In the genomic region with DNA sequence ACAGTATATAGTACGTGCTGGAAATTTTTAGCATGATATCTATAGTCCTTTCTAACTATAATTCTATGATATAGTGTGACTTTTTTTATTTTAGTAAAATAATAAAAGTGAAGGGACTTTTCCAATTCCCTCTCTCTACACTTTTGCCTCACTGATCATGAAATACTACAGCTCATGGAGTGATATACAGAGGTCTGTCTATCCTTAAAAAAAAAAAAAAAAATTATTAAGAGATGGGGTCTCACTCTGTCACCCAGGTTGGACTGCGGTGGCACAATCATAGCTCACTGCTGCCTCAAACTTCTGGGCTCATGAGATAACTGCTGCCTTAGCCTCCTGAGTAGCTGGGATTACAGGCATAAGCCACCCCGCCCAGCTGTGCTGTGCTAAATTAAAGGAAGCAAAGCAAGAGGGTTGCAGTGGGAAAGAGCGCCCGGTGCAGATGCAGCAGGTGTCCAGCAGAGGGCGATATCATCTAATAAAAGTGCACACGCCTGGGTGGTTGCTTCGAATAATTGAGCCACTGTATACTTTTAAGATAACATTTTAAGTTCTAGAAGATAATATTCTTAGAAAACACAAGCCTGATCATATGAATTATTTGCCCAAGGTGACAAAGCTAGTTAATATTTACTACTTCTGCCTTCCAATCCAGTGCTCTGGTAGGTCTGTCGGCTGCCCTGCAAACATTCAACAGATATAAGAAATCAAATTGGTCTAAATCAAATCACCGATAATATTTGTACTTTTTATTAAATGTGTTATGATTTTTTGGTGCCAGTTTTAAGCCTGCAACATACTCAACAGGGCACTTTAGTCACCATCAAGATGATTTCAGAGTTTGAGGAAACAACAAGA, we compare ENCODE assay signal across 8 cellular contexts.
DNase-seq lines count a peak whose midpoint lies in the region; ATAC-seq and TF ChIP-seq lines count a peak whose summit lies in the region.

No MANE protein-coding gene starts in this region.

- H3K36me3 ChIP-seq in HCT116 (ENCODE audit: control insufficient read depth in 1 of 2, insufficient read depth in 2 of 2, low read length in 2 of 2) (no peaks in the 10 kb centered on the region), ascending aorta (no peaks in the 10 kb centered on the region), smooth muscle cell (ENCODE audit: low read depth) (no peaks in the 10 kb centered on the region)

- H3K4me1 Mint-ChIP-seq in T-cell = no peaks in the 10 kb centered on the region

- H3K27ac ChIP-seq in HCT116 (ENCODE audit: low read depth, low read length) (no peak overlapping the region), ascending aorta (no peak overlapping the region), smooth muscle cell (ENCODE audit: low read depth) (no peak overlapping the region)

- CTCF ChIA-PET in GM10248 (lab: Yijun Ruan, JAX) (interaction anchor here (0.7 to 5.2 kb wide), 25 partner anchors 11 to 351 kb away, joined by 3 to 186 read pairs (median 4); partner anchors contain the start of gene NT5E), HCT116 (lab: Charles Lee) (interaction anchor here (0.7 to 4.4 kb wide), 13 partner anchors 10 to 187 kb away, joined by 3 to 47 read pairs (median 4); partner anchors contain the start of gene NT5E), T-cell (lab: Charles Lee) (interaction anchor here (0.6 to 2.8 kb wide), 18 partner anchors 16 to 1414 kb away, joined by 3 to 62 read pairs (median 4); no protein-coding TSS in a partner anchor)

- no peak overlapping the region for H3K27ac Mint-ChIP-seq in T-cell

- no peaks in the 10 kb centered on the region for H3K9me3 ChIP-seq in HCT116 (ENCODE audit: control insufficient read depth in 1 of 2, insufficient read depth in 1 of 2, low read depth in 1 of 2, low read length in 2 of 2)
- no peaks in the 10 kb centered on the region for H3K9me3 ChIP-seq in ascending aorta
- H3K9me3 ChIP-seq in smooth muscle cell (replicated peaks; ENCODE audit: low read depth) = no peaks in the 10 kb centered on the region

- whole genome bisulfite sequencing in smooth muscle cell (ENCODE audit: low lambda C conversion rate) = 32% methylated on average over 10 of the region's 10 CpGs

- peak; percentile 94 for ATAC-seq in HCT116
- ATAC-seq in T-cell (replicated peaks in 1 of 4) = peak; percentile 59 to 74 (median 66)

- H3K4me1 ChIP-seq in HCT116 (ENCODE audit: control insufficient read depth in 1 of 2, insufficient read depth in 2 of 2, low read length in 2 of 2) = peaks cover 0 to 34% of the 10 kb centered on the region in 2 experiments; a peak in 2 of 4 replicates
- no peaks in the 10 kb centered on the region for H3K4me1 ChIP-seq in ascending aorta
- no peaks in the 10 kb centered on the region for H3K4me1 ChIP-seq in smooth muscle cell (ENCODE audit: low read depth)

- no peak overlapping the region for H3K4me3 ChIP-seq in HCT116 (replicated peaks in 1 of 2; ENCODE audit: low read depth in 1 of 2, low read length in 2 of 2)
- no peak overlapping the region for H3K4me3 ChIP-seq in ascending aorta
- H3K4me3 ChIP-seq in smooth muscle cell = no peak overlapping the region

- no peak overlapping the region for H3K4me3 Mint-ChIP-seq in T-cell

- TF ChIP-seq RAD21 in HCT116 (IDR thresholded peaks at IDR 0.05; ENCODE audit: low read depth) = peak; percentile 96

- intact Hi-C loops in HCT116 (cut with micrococcal nuclease) (loop anchor here (1.0 to 5.0 kb wide), 4 partner anchors 128 to 322 kb away; partner anchors contain the start of gene SNX14), ascending aorta (cut with DNase I) (loop anchor here (1.0 kb wide), 2 partner anchors 128 to 182 kb away; no protein-coding TSS in a partner anchor)

- no peak overlapping the region for H3K9ac ChIP-seq in HCT116 (ENCODE audit: low read length)
- no peak overlapping the region for H3K9ac ChIP-seq in smooth muscle cell (ENCODE audit: low read depth)

- POLR2A ChIA-PET in GM10248 (lab: Yijun Ruan, JAX) = no interaction called here
- POLR2A ChIA-PET in HCT116 (lab: Charles Lee) = interaction anchor here (1.1 to 1.5 kb wide), 3 partner anchors 109 to 320 kb away, joined by 3 to 5 read pairs (median 4); no protein-coding TSS in a partner anchor
- POLR2A ChIA-PET in T-cell (lab: Charles Lee) = interaction anchor here in 1 of 2 donors (0.6 kb wide), 2 partner anchors 181 to 1045 kb away, joined by 3 to 4 read pairs; no protein-coding TSS in a partner anchor

- no peaks in the 10 kb centered on the region for H3K9me3 Mint-ChIP-seq in T-cell

- TF ChIP-seq POLR2A in HCT116 (IDR thresholded peaks at IDR 0.05; ENCODE audit: borderline replicate concordance, extremely low read depth, insufficient read depth, insufficient read length) = no peak

- H4K20me1 ChIP-seq in HCT116 (ENCODE audit: insufficient read depth) (no peaks in the 10 kb centered on the region), smooth muscle cell (ENCODE audit: low read depth) (no peaks in the 10 kb centered on the region)

- no peaks in the 10 kb centered on the region for H3K27me3 ChIP-seq in HCT116 (ENCODE audit: insufficient read depth, low read length)
- H3K27me3 ChIP-seq in ascending aorta = no peaks in the 10 kb centered on the region
- H3K27me3 ChIP-seq in smooth muscle cell (ENCODE audit: low read depth) = no peaks in the 10 kb centered on the region

- no peaks in the 10 kb centered on the region for H3K27me3 Mint-ChIP-seq in T-cell

- BruUV-seq in HCT116 (replicated peaks; lab: Mats Ljungman, UMichigan) = no TSS peak

- no peaks in the 10 kb centered on the region for H3F3A ChIP-seq in smooth muscle cell (ENCODE audit: low read depth)

- H3K79me2 ChIP-seq in HCT116 (ENCODE audit: insufficient read depth, low read length) (no peaks in the 10 kb centered on the region), smooth muscle cell (ENCODE audit: low read depth) (no peaks in the 10 kb centered on the region)

- H2AFZ ChIP-seq in HCT116 (ENCODE audit: low read depth, low read length, poor library complexity, severe bottlenecking) (peak overlapping the region; percentile 97), smooth muscle cell (ENCODE audit: low read depth) (no peak overlapping the region)

- RAD21 ChIA-PET in HCT116 (lab: Charles Lee; ENCODE audit: low non-redundant PET in 1 of 2, low total read pairs in 2 of 2, uncharacterized antibody in 2 of 2, unreplicated experiment in 2 of 2) = interaction anchor here (0.6 to 1.5 kb wide), 10 partner anchors 95 to 503 kb away, joined by 3 to 7 read pairs (median 4); partner anchors contain the start of gene NT5E (in 1 of the 2)

- H3K4me2 ChIP-seq in HCT116 (ENCODE audit: low read length) (peak overlapping the region; percentile 41; the same call in 1 of the 2 replicates), smooth muscle cell (peak overlapping the region; percentile 23)

- DNase-seq in GM10248 (ENCODE audit: extremely low spot score) (peak; percentile 57), HCT116 (ENCODE audit: low read depth, low spot score) (peak; percentile 57), NAMALWA (ENCODE audit: low spot score) (peak; percentile 67), T-cell (peak in 33 of 34 experiments; percentile 1 to 63 (median 39)), ascending aorta (ENCODE audit: low spot score in 2 of 2) (peak; percentile 13 to 87), hippocampal formation (lab: John Stamatoyannopoulos, UW) (peak; percentile 12 to 55), smooth muscle cell (lab: John Stamatoyannopoulos, UW; ENCODE audit: unreplicated experiment) (peak; percentile 27), GF-D8 (lab: John Stamatoyannopoulos, UW) (no peak)

- peak; percentile 98 for TF ChIP-seq CTCF in GM10248 (IDR thresholded peaks at IDR 0.05; ENCODE audit: control extremely low read depth, extremely low read depth, low read depth, missing control alignments)
- peak; percentile 90 to 93 (median 91) for TF ChIP-seq CTCF in HCT116 (IDR thresholded peaks at IDR 0.05 in 2 of 3, conservative IDR thresholded peaks at IDR 0.05 in 1 of 3; ENCODE audit: borderline replicate concordance in 1 of 3, insufficient read depth in 1 of 3, low read depth in 2 of 3, low read length in 2 of 3)
- peak; percentile 73 to 97 (median 96) for TF ChIP-seq CTCF in ascending aorta (IDR thresholded peaks at IDR 0.05)
- TF ChIP-seq CTCF in smooth muscle cell (IDR thresholded peaks at IDR 0.05; ENCODE audit: borderline replicate concordance, insufficient read depth, poor library complexity, severe bottlenecking) = peak; percentile 99

- no peaks in the 10 kb centered on the region for H3K9me2 ChIP-seq in HCT116 (ENCODE audit: insufficient read depth)

- H3K36me3 Mint-ChIP-seq in T-cell = no peaks in the 10 kb centered on the region

TF ChIP-seq in HCT116, 20 proteins besides CTCF, POLR2A, EP300 and RAD21:
- TF ChIP-seq JUND (IDR thresholded peaks at IDR 0.05) (no peak), ZNF274 (IDR thresholded peaks at IDR 0.05; ENCODE audit: low read depth, low read length) (no peak), SIN3A (IDR thresholded peaks at IDR 0.05; ENCODE audit: low read depth) (no peak), CEBPB (IDR thresholded peaks at IDR 0.05; ENCODE audit: low read depth) (no peak), YY1 (IDR thresholded peaks at IDR 0.05; ENCODE audit: extremely low read depth, insufficient replicate concordance, low read depth, low read length) (no peak), ATF3 (IDR thresholded peaks at IDR 0.05) (no peak), ELF1 (IDR thresholded peaks at IDR 0.05; ENCODE audit: borderline replicate concordance, low read depth) (no peak)
TF ChIP-seq in HCT116: peak in this region for 0.
